Comparison of ENCODE assay signal across 1 cellular context in genomic region chr1:45097944-45098343, GRCh38.
A peak's percentile ranks its signal among the peaks of the same experiment; 100 is the strongest.
TF ChIP-seq lines count a peak whose summit lies in the region.

No MANE protein-coding gene starts in this region.

TF ChIP-seq in K562, 482 proteins besides CTCF, POLR2A, EP300 and RAD21 (continued from another document):
- TF ChIP-seq SMARCE1 (IDR thresholded peaks at IDR 0.05) (0 out of 2 replicates have a peak, but pooled peaks have one; percentile 28), CTBP1 (IDR thresholded peaks at IDR 0.05; ENCODE audit: borderline replicate concordance) (0 out of 2 replicates have a peak, but pooled peaks have one; percentile 13), ZNF277 (CRISPR knock-in tag; IDR thresholded peaks at IDR 0.05; ENCODE audit: borderline replicate concordance) (no peak), SMAD2 (IDR thresholded peaks at IDR 0.05; ENCODE audit: low read depth, low read length) (no peak), CSDE1 (IDR thresholded peaks at IDR 0.05) (no peak), FOXK1 (CRISPR knock-in tag; IDR thresholded peaks at IDR 0.05; ENCODE audit: borderline replicate concordance) (no peak), OTX1 (CRISPR knock-in tag; IDR thresholded peaks at IDR 0.05) (no peak), NFE2 (IDR thresholded peaks at IDR 0.05; ENCODE audit: low read depth) (peak; percentile 88), MAFK (IDR thresholded peaks at IDR 0.05; ENCODE audit: low read length) (peak; percentile 77), VEZF1 (CRISPR knock-in tag; IDR thresholded peaks at IDR 0.05) (no peak), ZHX1 (conservative IDR thresholded peaks at IDR 0.05; ENCODE audit: low read length) (no peak), NKRF (IDR thresholded peaks at IDR 0.05; ENCODE audit: borderline replicate concordance) (no peak), DPF2 (IDR thresholded peaks at IDR 0.05) (0 out of 2 replicates have a peak, but pooled peaks have one; percentile 19), HOMEZ (CRISPR knock-in tag; IDR thresholded peaks at IDR 0.05) (no peak), RUNX1 (IDR thresholded peaks at IDR 0.05; ENCODE audit: low read depth) (no peak), FOXA3 (CRISPR knock-in tag; conservative IDR thresholded peaks at IDR 0.05 in 1 of 2, IDR thresholded peaks at IDR 0.05 in 1 of 2) (no peak), NFE2L1 (tag; IDR thresholded peaks at IDR 0.05; ENCODE audit: borderline replicate concordance, low read depth) (peak; percentile 95), MAFF (IDR thresholded peaks at IDR 0.05; ENCODE audit: low read length) (peak; percentile 86), KLF10 (CRISPR knock-in tag; IDR thresholded peaks at IDR 0.05) (no peak), ZNF449 (CRISPR knock-in tag; IDR thresholded peaks at IDR 0.05) (no peak), ZNF764 (CRISPR knock-in tag; IDR thresholded peaks at IDR 0.05; ENCODE audit: low read depth) (no peak), BACH1 (tag; IDR thresholded peaks at IDR 0.05) (peak; percentile 83; the same call in 1 of the 2 replicates), POLR2AphosphoS5 (IDR thresholded peaks at IDR 0.05; ENCODE audit: control insufficient read depth, insufficient read depth, low read depth, low read length) (no peak), ZNF561 (CRISPR knock-in tag; conservative IDR thresholded peaks at IDR 0.05) (no peak), ZMIZ1 (IDR thresholded peaks at IDR 0.05; ENCODE audit: low read depth in 2 of 2, low read length in 2 of 2) (no peak), HBP1 (CRISPR knock-in tag; IDR thresholded peaks at IDR 0.05) (no peak), ZNF217 (CRISPR knock-in tag; IDR thresholded peaks at IDR 0.05) (no peak)
